ENCODE assay signal across 11 cellular contexts in genomic region chr10:61944445-61945123, GRCh38. TPM values are rescaled to one million over a fixed set of nuclear protein-coding genes. Genes with fewer than 3 reads are reported as not detected.
A peak's percentile ranks its signal among the peaks of the same experiment; 100 is the strongest.
DNase-seq lines count a peak whose midpoint lies in the region; TF ChIP-seq lines count a peak whose summit lies in the region.
"Had no signal": no experiment of that assay in that cellular context is flagged by ENCODE, and none has a peak within 500 bp of the region (broad histone marks: within the 10 kb centered on the region; RNA-seq: fewer than 3 reads in every experiment).

No MANE protein-coding gene starts in this region.

- H3K4me2 ChIP-seq in DOHH2 (ENCODE audit: low read length) (peak overlapping the region; percentile 60), OCI-LY3 (ENCODE audit: low read length) (peak overlapping the region; percentile 86)

- no peaks in the 10 kb centered on the region for H3K9me3 Mint-ChIP-seq in chondrocyte (ENCODE audit: low read depth)
- H3K9me3 Mint-ChIP-seq: H9; naive thymus-derived CD8-positive, alpha-beta T cell had no signal

- H3K79me2 ChIP-seq in DOHH2 (ENCODE audit: control insufficient read depth, low read length), result peaks cover 46% of the 10 kb centered on the region
- no peaks in the 10 kb centered on the region for H3K79me2 ChIP-seq in OCI-LY3 (ENCODE audit: low read length)

- H3K36me3 ChIP-seq in DOHH2 (ENCODE audit: control insufficient read depth, low read length) (peaks cover 71% of the 10 kb centered on the region), OCI-LY3 (replicated peaks; ENCODE audit: low read depth, low read length) (peaks cover 9% of the 10 kb centered on the region), rectal smooth muscle tissue (ENCODE audit: control insufficient read depth, insufficient read depth, low read length) (no peaks in the 10 kb centered on the region)

- H3K9me2 ChIP-seq in DOHH2 (replicated peaks; ENCODE audit: control insufficient read depth, low read length), result no peaks in the 10 kb centered on the region

- peak overlapping the region; percentile 89 for H3K27ac ChIP-seq in DOHH2 (ENCODE audit: low read depth, low read length)
- H3K27ac ChIP-seq in OCI-LY3 (ENCODE audit: low read length), result peak overlapping the region; percentile 96
- H3K27ac ChIP-seq in rectal smooth muscle tissue (ENCODE audit: low read depth, low read length), result peak overlapping the region; percentile 73

- peak overlapping the region; percentile 44 for H3K4me3 ChIP-seq in DOHH2 (ENCODE audit: low read length)
- H3K4me3 ChIP-seq in OCI-LY3 (ENCODE audit: low read length), result peak overlapping the region; percentile 66
- no peak overlapping the region for H3K4me3 ChIP-seq in rectal smooth muscle tissue (ENCODE audit: low read length)

- H3F3A ChIP-seq in DOHH2 (ENCODE audit: control insufficient read depth, insufficient read depth), result peaks cover 39% of the 10 kb centered on the region

- H3K4me1 Mint-ChIP-seq in chondrocyte (ENCODE audit: low read depth), result peaks cover 55% of the 10 kb centered on the region

- DNase-seq in chondrocyte (ENCODE audit: low spot score) (no peak), HPDE6-E6E7 (ENCODE audit: extremely low spot score) (no peak), COLO668 (lab: John Stamatoyannopoulos, UW; ENCODE audit: unreplicated experiment) (no peak), CD1c-positive myeloid dendritic cell (ENCODE audit: extremely low spot score) (no peak), cortex of kidney (lab: John Stamatoyannopoulos, UW) (no peak)
- DNase-seq: H9, NCI-H774 had no signal

- no peaks in the 10 kb centered on the region for H3K27me3 ChIP-seq in DOHH2 (ENCODE audit: control insufficient read depth, low read length)
- H3K27me3 ChIP-seq in OCI-LY3 (ENCODE audit: low read depth, low read length), result no peaks in the 10 kb centered on the region
- no peaks in the 10 kb centered on the region for H3K27me3 ChIP-seq in rectal smooth muscle tissue (ENCODE audit: control insufficient read depth, insufficient read depth, low read length)

- H3K4me1 ChIP-seq in DOHH2 (ENCODE audit: control insufficient read depth, low read length) (peaks cover 65% of the 10 kb centered on the region), OCI-LY3 (ENCODE audit: low read length) (peaks cover 56% of the 10 kb centered on the region), rectal smooth muscle tissue (ENCODE audit: control insufficient read depth, insufficient read depth, low read length) (peaks cover 18% of the 10 kb centered on the region)

- no peaks in the 10 kb centered on the region for H3K9me3 ChIP-seq in DOHH2 (ENCODE audit: control insufficient read depth, insufficient read depth, low read length)
- H3K9me3 ChIP-seq in OCI-LY3 (ENCODE audit: insufficient read depth, low read length), result no peaks in the 10 kb centered on the region

- H3K27ac Mint-ChIP-seq in chondrocyte (ENCODE audit: unreplicated experiment), result peak overlapping the region; percentile 70

- peak overlapping the region; percentile 63 for H3K9ac ChIP-seq in OCI-LY3 (ENCODE audit: low read length)
- H3K9ac ChIP-seq in rectal smooth muscle tissue (ENCODE audit: low read length), result no peak overlapping the region

- H4K20me1 ChIP-seq in DOHH2 (ENCODE audit: control insufficient read depth, insufficient read depth, low read depth, low read length), result no peaks in the 10 kb centered on the region
- no peaks in the 10 kb centered on the region for H4K20me1 ChIP-seq in OCI-LY3 (ENCODE audit: insufficient read depth, low read length)

- no peak overlapping the region for H3K4me3 Mint-ChIP-seq in chondrocyte (ENCODE audit: unreplicated experiment)
- H3K4me3 Mint-ChIP-seq: H9 had no signal

- no peak overlapping the region for H2AFZ ChIP-seq in OCI-LY3 (ENCODE audit: low read depth, low read length)

- no peaks in the 10 kb centered on the region for H3K27me3 Mint-ChIP-seq in chondrocyte (ENCODE audit: low read depth)
- H3K27me3 Mint-ChIP-seq: naive thymus-derived CD8-positive, alpha-beta T cell had no signal

- TF ChIP-seq CTCF in DOHH2 (IDR thresholded peaks at IDR 0.05; ENCODE audit: low read depth, low read length, poor library complexity, severe bottlenecking) (no peak), OCI-LY3 (IDR thresholded peaks at IDR 0.05; ENCODE audit: low read depth, low read length) (no peak), chondrocyte (IDR thresholded peaks at IDR 0.05) (no peak)

- H3K36me3 Mint-ChIP-seq in chondrocyte (ENCODE audit: low read depth), result peaks cover 24% of the 10 kb centered on the region

RNA-seq across cellular contexts. Expression of gene ARID5B, which starts 43.1 kb away (rescaled TPM):
- total RNA-seq in chondrocyte, result 75.2 to 95.2 TPM (median 93.6 TPM) in 3 replicates
